Comparison of ENCODE assay signal across 14 cellular contexts in the genomic region with DNA sequence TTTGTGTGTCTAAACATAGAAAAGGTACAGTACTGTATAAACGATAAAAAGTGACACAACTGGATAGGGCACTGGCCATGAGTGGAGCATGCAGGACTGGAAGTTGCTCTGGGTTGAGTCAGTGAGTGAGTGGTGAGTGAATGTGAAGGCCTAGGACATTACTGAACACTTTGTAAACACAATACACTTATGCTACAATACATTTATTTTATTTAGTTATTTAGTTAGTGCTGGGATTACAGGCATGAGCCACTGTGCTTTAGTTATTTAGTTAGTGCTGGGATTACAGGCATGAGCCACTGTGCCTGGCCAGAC. TPM values are rescaled to one million over a fixed set of nuclear protein-coding genes. Genes with fewer than 3 reads are reported as not detected.
DNase-seq lines count a peak whose midpoint lies in the region; ATAC-seq, FAIRE-seq and TF ChIP-seq lines count a peak whose summit lies in the region.
"Had no signal": no experiment of that assay in that cellular context is flagged by ENCODE, and none has a peak within 500 bp of the region (broad histone marks: within the 10 kb centered on the region; RNA-seq: fewer than 3 reads in every experiment).

No MANE protein-coding gene starts in this region.

- no peak overlapping the region for H2AFZ ChIP-seq in K562 (ENCODE audit: low read depth, low read length)

- peaks cover 89% of the 10 kb centered on the region for H3K79me2 ChIP-seq in K562 (ENCODE audit: control insufficient read depth, insufficient read depth, low read length)

- CTCF ChIA-PET in K562 (lab: Yijun Ruan, JAX; ENCODE audit: low intra/inter-chr PET ratio): no interaction called here

- no peaks in the 10 kb centered on the region for H3K9me3 ChIP-seq in K562 (replicated peaks; ENCODE audit: control insufficient read depth, insufficient read depth, low read depth, low read length)

- in situ Hi-C loops in K562 (cut with MboI): loop anchor here (10.0 kb wide), 1 partner anchor 110 kb away; no protein-coding TSS in a partner anchor

- no peak for TF ChIP-seq POLR2A in K562 (conservative IDR thresholded peaks at IDR 0.05)

- peaks cover 3% of the 10 kb centered on the region; the same call in 1 of the 3 replicates for H3K36me3 ChIP-seq in K562 (ENCODE audit: control insufficient read depth, insufficient read depth, low read length)

- H3K9me1 ChIP-seq in K562 (ENCODE audit: control insufficient read depth, insufficient read depth, low read length): no peaks in the 10 kb centered on the region

- H3K9me3 Mint-ChIP-seq in glutamatergic neuron (ENCODE audit: unreplicated experiment): peaks cover 10% of the 10 kb centered on the region

- peak overlapping the region; percentile 50 for H3K4me3 Mint-ChIP-seq in glutamatergic neuron (ENCODE audit: unreplicated experiment)
- H3K4me3 Mint-ChIP-seq: activated CD8-positive, alpha-beta memory T cell treated with anti-CD3 and anti-CD28 coated beads, Interleukin-2, amount 10 ng/mL, durations not matched to agents 7 days and 5 days had no signal

- no peak for FAIRE-seq in K562 (lab: Jason Lieb, UNC)

- H3K27me3 ChIP-seq in K562 (ENCODE audit: control insufficient read depth in 2 of 2, insufficient read depth in 2 of 2, low read length in 2 of 2): no peaks in the 10 kb centered on the region

- H3K4me1 Mint-ChIP-seq in glutamatergic neuron (ENCODE audit: low read depth, unreplicated experiment): peaks cover 58% of the 10 kb centered on the region

- no peak overlapping the region for H3K4me3 ChIP-seq in K562

- peaks cover 6% of the 10 kb centered on the region for H3K27me3 Mint-ChIP-seq in glutamatergic neuron (ENCODE audit: unreplicated experiment)
- H3K27me3 Mint-ChIP-seq: activated CD8-positive, alpha-beta memory T cell treated with anti-CD3 and anti-CD28 coated beads, Interleukin-2, amount 10 ng/mL, durations not matched to agents 7 days and 5 days had no signal

- no peak for TF ChIP-seq EP300 in K562 (IDR thresholded peaks at IDR 0.05; ENCODE audit: low read length)

- H3K36me3 Mint-ChIP-seq in glutamatergic neuron (ENCODE audit: unreplicated experiment): no peaks in the 10 kb centered on the region

- peaks cover 38% of the 10 kb centered on the region for H4K20me1 ChIP-seq in K562 (replicated peaks; ENCODE audit: control insufficient read depth, insufficient read depth, low read length)

- intact Hi-C loops in left ventricle myocardium superior (cut with micrococcal nuclease): no loop called here
- intact Hi-C loops in Right ventricle myocardium superior (cut with DNase I): loop anchor here (10.0 kb wide), 1 partner anchor 220 kb away; no protein-coding TSS in a partner anchor
- intact Hi-C loops in K562 (cut with micrococcal nuclease): loop anchor here (10.0 kb wide), 2 partner anchors 140 to 360 kb away; no protein-coding TSS in a partner anchor

- TF ChIP-seq CTCF in K562 (IDR thresholded peaks at IDR 0.05 in 2 of 3, conservative IDR thresholded peaks at IDR 0.05 in 1 of 3; ENCODE audit: insufficient read depth in 2 of 3, low read depth in 1 of 3, low read length in 3 of 3) (no peak), glutamatergic neuron (IDR thresholded peaks at IDR 0.05; ENCODE audit: partially characterized antibody, unreplicated experiment) (no peak)

- no peak for DNase-seq in left ventricle myocardium superior
- no peak for DNase-seq in Right ventricle myocardium superior
- no peak for DNase-seq in K562 (ENCODE audit: extremely low read depth in 1 of 4, low spot score in 3 of 4)
- DNase-seq in glutamatergic neuron: no peak
- DNase-seq in occipital lobe (lab: John Stamatoyannopoulos, UW): no peak
- no peak for DNase-seq in stimulated activated CD4-positive, alpha-beta T cell treated with anti-CD3 and anti-CD28 coated beads, Interleukin-2, amount 100 ng/mL, for 48 hours
- DNase-seq in activated effector memory CD4-positive, alpha-beta T cell treated with Interleukin-2 at 50 U/mL for 16 hours: no peak
- DNase-seq: activated naive CD4-positive, alpha-beta T cell treated with anti-CD3 and anti-CD28 coated beads, Interleukin-2, amount 50 U/mL, for 16 hours; central memory CD4-positive, alpha-beta T cell; hypothalamus; NCI-H1092 treated with DMSO at 0.1 percent for 48 hours; stimulated activated naive CD4-positive, alpha-beta T cell treated with Interleukin-2 at 50 U/mL for 16 hours had no signal

- H3K27ac ChIP-seq in K562 (ENCODE audit: extremely low read depth, low read depth, low read length): 0 out of 3 replicates have a peak overlapping the region, but pooled peaks have one; percentile 18

- peaks cover 19 to 52% of the 10 kb centered on the region in 2 experiments for H3K4me1 ChIP-seq in K562 (replicated peaks in 1 of 2; ENCODE audit: control insufficient read depth in 2 of 2, insufficient read depth in 2 of 2, low read length in 2 of 2)

- POLR2A ChIA-PET in K562 (lab: Yijun Ruan, JAX): no interaction called here

- ATAC-seq in left ventricle myocardium superior (peak; percentile 2), Right ventricle myocardium superior (ENCODE audit: poor library complexity) (no peak), K562 (no peak), HG02763 (IDR thresholded peaks at IDR 0.05; ENCODE audit: unreplicated experiment) (no peak)
- ATAC-seq: activated CD8-positive, alpha-beta memory T cell treated with anti-CD3 and anti-CD28 coated beads, Interleukin-2, amount 10 ng/mL, durations not matched to agents 7 days and 5 days had no signal

- peak overlapping the region; percentile 52 for H3K27ac Mint-ChIP-seq in glutamatergic neuron (ENCODE audit: unreplicated experiment)

- TF ChIP-seq RAD21 in K562 (CRISPR knock-in tag; conservative IDR thresholded peaks at IDR 0.05 in 1 of 2, IDR thresholded peaks at IDR 0.05 in 1 of 2): no peak

- 9% methylated on average over 1 of the region's 1 CpG for WGBS in K562 (ENCODE audit: insufficient coverage, low coverage, missing lambda C conversion rate)

- BruUV-seq in K562 (replicated peaks; lab: Mats Ljungman, UMichigan): no TSS peak

- H3K4me2 ChIP-seq in K562 (ENCODE audit: insufficient read depth, low read length): peak overlapping the region; percentile 27; the same call in 1 of the 2 replicates

- no peak overlapping the region for H3K9ac ChIP-seq in K562 (ENCODE audit: insufficient read depth in 1 of 2, low read depth in 2 of 2, low read length in 2 of 2)

TF ChIP-seq in K562, 482 proteins besides CTCF, POLR2A, EP300 and RAD21:
- TF ChIP-seq POU5F1 (IDR thresholded peaks at IDR 0.05; ENCODE audit: borderline replicate concordance, low read depth, low read length, partially characterized antibody) (no peak), MCM7 (IDR thresholded peaks at IDR 0.05) (no peak), SNAPC5 (CRISPR knock-in tag; IDR thresholded peaks at IDR 0.05) (no peak), ZFP1 (CRISPR knock-in tag; IDR thresholded peaks at IDR 0.05) (no peak), FOXK2 (conservative IDR thresholded peaks at IDR 0.05 in 1 of 2, IDR thresholded peaks at IDR 0.05 in 1 of 2; ENCODE audit: low read depth in 2 of 2) (no peak), ERF (CRISPR knock-in tag; IDR thresholded peaks at IDR 0.05) (no peak), NUFIP1 (IDR thresholded peaks at IDR 0.05; ENCODE audit: partially characterized antibody) (no peak), ZNF184 (CRISPR knock-in tag; IDR thresholded peaks at IDR 0.05) (no peak), ATF1 (CRISPR knock-in tag; IDR thresholded peaks at IDR 0.05) (no peak), ATF1 (tag; IDR thresholded peaks at IDR 0.05) (no peak), DIDO1 (tag; IDR thresholded peaks at IDR 0.05; ENCODE audit: low read depth) (no peak), CREBBP (IDR thresholded peaks at IDR 0.05; ENCODE audit: low read depth, low read length) (no peak), NONO (IDR thresholded peaks at IDR 0.05; ENCODE audit: low read depth in 2 of 2, low read length in 1 of 2) (no peak)

RNA-seq across cellular contexts. Expression of gene CFAP20, which starts 4.6 kb away (rescaled TPM):
- 37.2 TPM for total RNA-seq in left ventricle myocardium superior
- 34.2 TPM for total RNA-seq in Right ventricle myocardium superior
- total RNA-seq in K562 (2011; cell fraction: chromatin; rRNA removed; ENCODE audit: low replicate concordance): 60.4 and 84.1 TPM in 2 replicates
- 47.2 and 54.3 TPM in 2 replicates for total RNA-seq in K562 (2011; cell fraction: nucleolus; rRNA removed)
- 53.7 and 61.0 TPM in 2 replicates for total RNA-seq in K562 (2011; cell fraction: nucleoplasm; rRNA removed)
- 75.5 and 77.8 TPM in 2 replicates for total RNA-seq in K562 (2014; rRNA removed)
- total RNA-seq in K562 (2014; rRNA removed; fragmentation: Illumina TruSeq; extraction: Trizol): 66.2 and 69.2 TPM in 2 replicates
- 79.1 and 90.5 TPM in 2 replicates for total RNA-seq in K562 (2015; rRNA removed; fragmentation: Illumina TruSeq; extraction: Trizol)
- 55.2 and 56.5 TPM in 2 replicates for total RNA-seq in K562 (2021)
- 75.3 and 76.3 TPM in 2 replicates for polyA plus RNA-seq in K562 (2011; rRNA removed)
- 80.3 and 88.1 TPM in 2 replicates for polyA plus RNA-seq in K562 (2011; cell fraction: cytosol; rRNA removed)
- 73.5 and 86.5 TPM in 2 replicates for polyA plus RNA-seq in K562 (2011; cell fraction: nucleus; rRNA removed)
- 58.5 and 70.9 TPM in 2 replicates for polyA plus RNA-seq in K562 (2012)
- 74.4 and 79.1 TPM in 2 replicates for polyA plus RNA-seq in K562 (2014; fragmentation: Illumina TruSeq; extraction: Trizol)
- 10 to 100 TPM; 20.5 to 30.4 TPM for polyA plus RNA-seq in K562 (2014; fragmentation: Nextera tagmentation; extraction: Ambion mirVana)
- 84.5 and 90.0 TPM in 2 replicates for polyA plus RNA-seq in K562 (2014; rRNA removed)
- 68.0 and 92.8 TPM in 2 replicates for polyA minus RNA-seq in K562 (2011; rRNA and poly(A)+ RNA removed)
- 50.4 and 54.9 TPM in 2 replicates for polyA minus RNA-seq in K562 (2011; cell fraction: cytosol; rRNA and poly(A)+ RNA removed)
- 23.3 and 44.5 TPM in 2 replicates for polyA minus RNA-seq in K562 (2011; cell fraction: nucleus; rRNA and poly(A)+ RNA removed)
- total RNA-seq in glutamatergic neuron (ENCODE audit: unreplicated experiment): 48.6 TPM
- 82.8 TPM for total RNA-seq in occipital lobe
